ENCODE assay signal across 9 cellular contexts in the genomic region with DNA sequence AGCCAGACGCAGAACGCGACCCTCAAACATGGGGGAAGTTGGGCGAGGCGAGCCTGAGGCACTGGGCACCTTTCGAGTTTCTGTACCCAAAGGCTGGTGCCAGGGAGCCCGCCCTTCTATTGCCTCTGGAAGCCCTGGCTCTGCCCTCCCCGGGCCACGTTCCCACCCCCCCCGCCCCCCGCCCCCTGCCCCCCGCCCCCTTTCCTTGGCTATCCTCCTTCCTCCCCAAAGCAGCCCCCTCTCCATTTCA. TPM values are rescaled to one million over a fixed set of nuclear protein-coding genes. Genes with fewer than 3 reads are reported as not detected.
DNase-seq lines count a peak whose midpoint lies in the region; ATAC-seq and TF ChIP-seq lines count a peak whose summit lies in the region.
"Had no signal": no experiment of that assay in that cellular context is flagged by ENCODE, and none has a peak within 500 bp of the region (broad histone marks: within the 10 kb centered on the region; RNA-seq: fewer than 3 reads in every experiment).

No MANE protein-coding gene starts in this region.

- H3K27me3 ChIP-seq in H7 (ENCODE audit: control insufficient read depth, insufficient read depth, low read length) (peaks cover 2% of the 10 kb centered on the region; the same call in 1 of the 2 replicates), rectal smooth muscle tissue (ENCODE audit: control insufficient read depth, insufficient read depth, low read length) (no peaks in the 10 kb centered on the region)

- peak overlapping the region; percentile 10 for H3K9ac ChIP-seq in rectal smooth muscle tissue (ENCODE audit: low read length)

- POLR2A ChIA-PET in T-cell (lab: Charles Lee) = interaction anchor here in 1 of 2 donors (0.6 to 0.7 kb wide), 3 partner anchors 20 to 46 kb away, joined by 3 to 4 read pairs (median 3); no protein-coding TSS in a partner anchor

- DNase-seq in H7 = no peak
- DNase-seq in T-cell = peak in 1 of 34 experiments; percentile 42
- no peak for DNase-seq in fibroblast of villous mesenchyme (ENCODE audit: low read depth)
- DNase-seq in NCI-H446 (lab: John Stamatoyannopoulos, UW) = no peak
- DNase-seq in NK-92 (lab: John Stamatoyannopoulos, UW; ENCODE audit: unreplicated experiment) = no peak
- no peak for DNase-seq in GOT3 (lab: John Stamatoyannopoulos, UW)

- peaks cover 19% of the 10 kb centered on the region for H3K4me1 ChIP-seq in rectal smooth muscle tissue (ENCODE audit: control insufficient read depth, insufficient read depth, low read length)

- peak overlapping the region; percentile 96 for H3K27ac ChIP-seq in rectal smooth muscle tissue (ENCODE audit: low read depth, low read length)

- no peaks in the 10 kb centered on the region for H3K27me3 Mint-ChIP-seq in T-cell

- no peak for TF ChIP-seq CTCF in fibroblast of villous mesenchyme (IDR thresholded peaks at IDR 0.05; ENCODE audit: insufficient read depth, low read depth, low read length)

- peaks cover 39 to 47% (median 45%) of the 10 kb centered on the region in 3 donors for H3K4me1 Mint-ChIP-seq in T-cell

- H3K36me3 ChIP-seq in H7 (replicated peaks; ENCODE audit: control insufficient read depth, insufficient read depth, low read length) = no peaks in the 10 kb centered on the region
- H3K36me3 ChIP-seq in rectal smooth muscle tissue (ENCODE audit: control insufficient read depth, insufficient read depth, low read length) = no peaks in the 10 kb centered on the region

- ATAC-seq in T-cell (replicated peaks in 1 of 4) (no peak), GM21381 (IDR thresholded peaks at IDR 0.05; ENCODE audit: unreplicated experiment) (no peak)

- no peaks in the 10 kb centered on the region for H3K36me3 Mint-ChIP-seq in T-cell

- peak overlapping the region; percentile 84 to 89 (median 86) for H3K4me3 Mint-ChIP-seq in T-cell

- H3K4me3 ChIP-seq in H7 (ENCODE audit: insufficient read depth, low read depth, low read length) (peak overlapping the region; percentile 75), fibroblast of villous mesenchyme (ENCODE audit: low read depth, low read length) (peak overlapping the region; percentile 93), rectal smooth muscle tissue (ENCODE audit: low read length) (peak overlapping the region; percentile 88)

- peak overlapping the region; percentile 92 to 94 for H3K27ac Mint-ChIP-seq in T-cell

- H3K9me3 Mint-ChIP-seq in T-cell = no peaks in the 10 kb centered on the region

- CTCF ChIA-PET in T-cell (lab: Charles Lee) = interaction anchor here in 1 of 2 donors (1.0 to 2.1 kb wide), 5 partner anchors 10 to 84 kb away, joined by 3 to 29 read pairs (median 10); partner anchors contain the start of genes FLAD1 and PBXIP1

RNA-seq across cellular contexts. Expression of gene ZBTB7B, which starts 2.2 kb away (rescaled TPM):
- total RNA-seq in H7 (2014; rRNA removed; shearing (Covaris generic)) = 39.2 and 40.6 TPM in 2 replicates
- 10 to 100 TPM; 39.6 to 68.4 (median 51.7) TPM for total RNA-seq in T-cell
- total RNA-seq in fibroblast of villous mesenchyme = 15.5 and 15.8 TPM in 2 replicates

RNA-seq across cellular contexts. Expression of gene LENEP, which starts 7.0 kb away (rescaled TPM):
- 0.21 and 1.00 TPM in 2 replicates for total RNA-seq in H7 (2014; rRNA removed; shearing (Covaris generic))
- 1 to 10 TPM in 3 of 5 donors, not detected in 2; 1.3 to 3.0 (median 1.6) TPM for total RNA-seq in T-cell
- total RNA-seq in fibroblast of villous mesenchyme = 0.32 and 0.43 TPM in 2 replicates
- total RNA-seq: RPMI7951 had no signal

RNA-seq across cellular contexts. Expression of gene FLAD1, which starts 17.3 kb away (rescaled TPM):
- total RNA-seq in H7 (2014; rRNA removed; shearing (Covaris generic)) = 152 and 177 TPM in 2 replicates
- total RNA-seq in T-cell = 10 to 100 TPM; 32.8 to 64.3 (median 53.4) TPM
- 22.9 and 24.2 TPM in 2 replicates for total RNA-seq in fibroblast of villous mesenchyme

RNA-seq across cellular contexts. Expression of gene CKS1B, which starts 25.9 kb away (rescaled TPM):
- total RNA-seq in H7 (2014; rRNA removed; shearing (Covaris generic)) = 342 and 347 TPM in 2 replicates
- total RNA-seq in T-cell (10 to 100 TPM in 4 of 5 donors, 1 to 10 TPM in 1; 7.9 to 11.8 (median 10.3) TPM), fibroblast of villous mesenchyme (57.7 and 68.2 TPM in 2 replicates)

RNA-seq across cellular contexts. Expression of gene SHC1, which starts 29.9 kb away (rescaled TPM):
- total RNA-seq in H7 (2014; rRNA removed; shearing (Covaris generic)) = 298 and 333 TPM in 2 replicates
- total RNA-seq in T-cell (10 to 100 TPM; 61.3 to 88.2 (median 76.8) TPM), fibroblast of villous mesenchyme (255 and 330 TPM in 2 replicates)
